8 cellular contexts compared by ENCODE assay signal in genomic region chr19:45079063-45079910, GRCh38. TPM values are rescaled to one million over a fixed set of nuclear protein-coding genes. Genes with fewer than 3 reads are reported as not detected.
A peak's percentile ranks its signal among the peaks of the same experiment; 100 is the strongest.
DNase-seq lines count a peak whose midpoint lies in the region; ATAC-seq and TF ChIP-seq lines count a peak whose summit lies in the region.

A gene with protein sequence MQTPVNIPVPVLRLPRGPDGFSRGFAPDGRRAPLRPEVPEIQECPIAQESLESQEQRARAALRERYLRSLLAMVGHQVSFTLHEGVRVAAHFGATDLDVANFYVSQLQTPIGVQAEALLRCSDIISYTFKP (plus strand): TSS chr19:45079260. CDS start chr19:45090115, 10,855 bp downstream.

- peaks cover 28% of the 10 kb centered on the region for H3K4me1 Mint-ChIP-seq in Caco-2 (ENCODE audit: low read depth, unreplicated experiment)

- peak within 1 kb of the TSS; percentile 94 for H3K27ac Mint-ChIP-seq in Caco-2 (ENCODE audit: unreplicated experiment)

- H3K4me1 ChIP-seq in Caco-2, result peaks cover 24% of the 10 kb centered on the region

- TF ChIP-seq CTCF in Caco-2 (IDR thresholded peaks at IDR 0.05; ENCODE audit: insufficient read depth in 1 of 2, low read depth in 1 of 2, low read length in 1 of 2, severe bottlenecking in 1 of 2, unreplicated experiment in 1 of 2) (peak in 1 of 2 experiments; percentile 28), HFF-Myc (IDR thresholded peaks at IDR 0.05; ENCODE audit: low read depth, low read length, missing control alignments) (no peak), kidney epithelial cell (IDR thresholded peaks at IDR 0.05; ENCODE audit: insufficient read depth, low read length, poor library complexity, severe bottlenecking) (no peak)

- CTCF ChIA-PET in Caco-2 (lab: Charles Lee), result interaction anchor here (0.6 to 1.0 kb wide), 2 partner anchors 12 to 76 kb away, joined by 3 to 7 read pairs; no protein-coding TSS in a partner anchor

- H3K9me3 ChIP-seq in Caco-2, result no peaks in the 10 kb centered on the region

- ATAC-seq in GM18873 (IDR thresholded peaks at IDR 0.05; ENCODE audit: low FRiP score, unreplicated experiment), result no peak

- DNase-seq in Caco-2 (peak; percentile 82 to 94), HFF-Myc (ENCODE audit: extremely low read depth, low read depth) (no peak), NCI-H345 treated with DMSO at 0.1 percent for 48 hours (lab: John Stamatoyannopoulos, UW; ENCODE audit: unreplicated experiment) (peak; percentile 24), cerebellum (ENCODE audit: low spot score) (peak; percentile 81), kidney epithelial cell (ENCODE audit: low read depth) (no peak)
- peak; percentile 71 for DNase-seq in activated CD4-positive, alpha-beta T cell treated with anti-CD3 and anti-CD28 coated beads for 1 hour
- DNase-seq in stimulated activated CD4-positive, alpha-beta T cell treated with anti-CD3 and anti-CD28 coated beads, Interleukin-1b, Interleukin-23, amount 100 ng/mL, for 1 hour (ENCODE audit: low read depth in 2 of 2), result peak; percentile 51 to 67

- H3K27me3 Mint-ChIP-seq in Caco-2 (ENCODE audit: insufficient read depth, unreplicated experiment), result no peaks in the 10 kb centered on the region

- TSS peak; percentile 66 for BruUV-seq in Caco-2 (replicated peaks; lab: Mats Ljungman, UMichigan)

- H3K36me3 ChIP-seq in Caco-2 (ENCODE audit: control insufficient read depth, insufficient read depth, low read length) (no peaks in the 10 kb centered on the region), kidney epithelial cell (ENCODE audit: control insufficient read depth, insufficient read depth, low read length) (peaks cover 1% of the 10 kb centered on the region)

- peak within 1 kb of the TSS; percentile 99 for H3K4me3 ChIP-seq in Caco-2 (ENCODE audit: low read depth, low read length)
- peak within 1 kb of the TSS; percentile 75 for H3K4me3 ChIP-seq in HFF-Myc (replicated peaks; ENCODE audit: low read depth, low read length)
- H3K4me3 ChIP-seq in kidney epithelial cell (ENCODE audit: low read depth, low read length), result peak within 1 kb of the TSS; percentile 99

- H3K27me3 ChIP-seq in Caco-2 (replicated peaks; ENCODE audit: control insufficient read depth, insufficient read depth, low read length), result no peaks in the 10 kb centered on the region
- no peaks in the 10 kb centered on the region for H3K27me3 ChIP-seq in kidney epithelial cell (ENCODE audit: control insufficient read depth, insufficient read depth, low read length)

- peak within 1 kb of the TSS; percentile 98 for H3K4me3 Mint-ChIP-seq in Caco-2 (ENCODE audit: unreplicated experiment)

- POLR2A ChIA-PET in Caco-2 (lab: Charles Lee), result interaction anchor here (1.6 kb wide), 1 partner anchor 13 kb away, joined by 6 read pairs; no protein-coding TSS in a partner anchor

- H3K36me3 Mint-ChIP-seq in Caco-2 (ENCODE audit: insufficient read depth, unreplicated experiment), result peaks cover 57% of the 10 kb centered on the region

- no peaks in the 10 kb centered on the region for H3K9me3 Mint-ChIP-seq in Caco-2 (ENCODE audit: unreplicated experiment)

- intact Hi-C loops in Caco-2 (cut with micrococcal nuclease; ENCODE audit: unreplicated experiment), result loop anchor here (5.0 to 10.0 kb wide), 2 partner anchors 77 to 174 kb away; partner anchors contain the start of genes APOE and RELB

RNA-seq across cellular contexts. Expression of the gene that starts here (rescaled TPM):
- total RNA-seq in Caco-2 (2022) (45.8 and 49.3 TPM in 2 replicates), cerebellum (9.1 TPM), kidney epithelial cell (50.8 and 63.6 TPM in 2 replicates)

Comparison
In these comparisons a context has a peak if more than half of its experiments do, and no peak if none do; other contexts are left out.
1. DNase-seq: peak in Caco-2 (2 of 2), NCI-H345 treated with DMSO at 0.1 percent for 48 hours (single experiment), activated CD4-positive, alpha-beta T cell treated with anti-CD3 and anti-CD28 coated beads for 1 hour (single experiment), cerebellum (single experiment) and stimulated activated CD4-positive, alpha-beta T cell treated with anti-CD3 and anti-CD28 coated beads, Interleukin-1b, Interleukin-23, amount 100 ng/mL, for 1 hour (2 of 2); none in HFF-Myc (single experiment) and kidney epithelial cell (single experiment).
2. Peak in every context shown above with its lines, with median percentiles within 50 percentile points of each other: H3K4me3 ChIP-seq.